In genomic region chr18:12776821-12777471, GRCh38 we compare ENCODE assay signal across 10 cellular contexts.
A peak's percentile ranks its signal among the peaks of the same experiment; 100 is the strongest.
DNase-seq lines count a peak whose midpoint lies in the region; ATAC-seq and TF ChIP-seq lines count a peak whose summit lies in the region.
"Had no signal": no experiment of that assay in that cellular context is flagged by ENCODE, and none has a peak within 500 bp of the region (broad histone marks: within the 10 kb centered on the region; RNA-seq: fewer than 3 reads in every experiment).

No MANE protein-coding gene starts in this region.

- no peak for TF ChIP-seq CTCF in AG10803 (conservative IDR thresholded peaks at IDR 0.05; ENCODE audit: low read length)
- TF ChIP-seq CTCF in colonic mucosa (IDR thresholded peaks at IDR 0.05): no peak

- H2AFZ ChIP-seq in mesenchymal stem cell (ENCODE audit: low read depth, low read length): peak overlapping the region; percentile 68

- no peak for ATAC-seq in GM21447 (IDR thresholded peaks at IDR 0.05; ENCODE audit: unreplicated experiment)
- ATAC-seq in activated CD4-positive, CD25-positive, alpha-beta regulatory T cell treated with anti-CD3 and anti-CD28 coated beads, Interleukin-2, amount 50 U/mL, for 24 hours: no peak

- H3K4me3 ChIP-seq in AG10803 (ENCODE audit: low read length) (peak overlapping the region; percentile 3; the same call in 1 of the 2 replicates), GM08714 (ENCODE audit: low read length) (peak overlapping the region; percentile 32; the same call in 1 of the 2 replicates), colonic mucosa (peak overlapping the region; percentile 13), mesenchymal stem cell (ENCODE audit: insufficient read depth in 1 of 2, low read depth in 1 of 2, low read length in 2 of 2) (peak overlapping the region in 1 of 2 experiments; percentile 51)

- no peak overlapping the region for H2BK5ac ChIP-seq in mesenchymal stem cell (ENCODE audit: low read depth, low read length, poor library complexity, severe bottlenecking)

- H3K4me1 ChIP-seq in colonic mucosa (no peaks in the 10 kb centered on the region), mesenchymal stem cell (ENCODE audit: control insufficient read depth, insufficient read depth, low read depth, low read length) (peaks cover 4% of the 10 kb centered on the region)

- no peak overlapping the region for H3K23ac ChIP-seq in mesenchymal stem cell (ENCODE audit: low read length in 2 of 2)

- H3K14ac ChIP-seq in mesenchymal stem cell (ENCODE audit: low read length in 2 of 2): peak overlapping the region in 1 of 2 experiments; percentile 84

- no peak overlapping the region for H2BK120ac ChIP-seq in mesenchymal stem cell (ENCODE audit: low read depth, low read length)

- DNase-seq in AG10803 (ENCODE audit: low read depth) (no peak), colonic mucosa (no peak), mesenchymal stem cell (no peak), KBM-7 (no peak)
- no peak for DNase-seq in NK-92 treated with Interleukin-12 subunit alpha and Interleukin-12 subunit beta, amount 100 ng/mL, for 24 hours (lab: John Stamatoyannopoulos, UW)
- DNase-seq: MM.1S, NCI-H226 had no signal

- no peak overlapping the region for H3K27ac ChIP-seq in colonic mucosa
- peak overlapping the region; percentile 60 for H3K27ac ChIP-seq in mesenchymal stem cell (ENCODE audit: low read length, poor library complexity, severe bottlenecking)

- intact Hi-C loops in colonic mucosa (cut with DNase I): no loop called here

- H3K79me1 ChIP-seq in mesenchymal stem cell (replicated peaks; ENCODE audit: low read length, poor library complexity, severe bottlenecking): no peaks in the 10 kb centered on the region

- WGBS in mesenchymal stem cell: 79% methylated on average over 48 of the region's 54 CpGs

- no peak overlapping the region for H2AK5ac ChIP-seq in mesenchymal stem cell (ENCODE audit: low read length, severe bottlenecking)

- H3K9me3 ChIP-seq in colonic mucosa: no peaks in the 10 kb centered on the region
- no peaks in the 10 kb centered on the region for H3K9me3 ChIP-seq in mesenchymal stem cell (ENCODE audit: control insufficient read depth, low read length)

- no peak overlapping the region for H3K9ac ChIP-seq in colonic mucosa (ENCODE audit: low read depth in 2 of 2, low read length in 2 of 2)
- no peak overlapping the region for H3K9ac ChIP-seq in mesenchymal stem cell (ENCODE audit: low read length)

- H4K8ac ChIP-seq in mesenchymal stem cell (ENCODE audit: low read length): peak overlapping the region; percentile 51

- peak overlapping the region; percentile 57 for H3K4me2 ChIP-seq in mesenchymal stem cell (ENCODE audit: low read length, poor library complexity, severe bottlenecking)

- no peak overlapping the region for H4K91ac ChIP-seq in mesenchymal stem cell (ENCODE audit: low read length)

- no peak overlapping the region for H2BK15ac ChIP-seq in mesenchymal stem cell (ENCODE audit: low read depth, poor library complexity, severe bottlenecking)

- in situ Hi-C loops in KBM-7 (cut with MboI; ENCODE audit: low pct_unique_long_range_greater_than_20kb, low sequenced_read_pairs): no loop called here

- H3K18ac ChIP-seq in mesenchymal stem cell (ENCODE audit: low read depth in 1 of 2, low read length in 2 of 2): peak overlapping the region in 1 of 2 experiments; percentile 61

- H3K27me3 ChIP-seq in colonic mucosa: no peaks in the 10 kb centered on the region
- H3K27me3 ChIP-seq in mesenchymal stem cell (ENCODE audit: control insufficient read depth in 1 of 2, insufficient read depth in 1 of 2, low read length in 2 of 2): no peaks in the 10 kb centered on the region

- H3K4ac ChIP-seq in mesenchymal stem cell (ENCODE audit: low read depth in 1 of 2, low read length in 2 of 2): no peak overlapping the region

- H3K36me3 ChIP-seq in colonic mucosa (no peaks in the 10 kb centered on the region), mesenchymal stem cell (ENCODE audit: control insufficient read depth in 1 of 2, insufficient read depth in 2 of 2, low read depth in 1 of 2, low read length in 2 of 2) (no peaks in the 10 kb centered on the region)

- peak overlapping the region in 1 of 2 experiments; percentile 25 for H2BK12ac ChIP-seq in mesenchymal stem cell (ENCODE audit: low read length in 2 of 2)
